ENCODE assay signal across 8 cellular contexts in the genomic region with DNA sequence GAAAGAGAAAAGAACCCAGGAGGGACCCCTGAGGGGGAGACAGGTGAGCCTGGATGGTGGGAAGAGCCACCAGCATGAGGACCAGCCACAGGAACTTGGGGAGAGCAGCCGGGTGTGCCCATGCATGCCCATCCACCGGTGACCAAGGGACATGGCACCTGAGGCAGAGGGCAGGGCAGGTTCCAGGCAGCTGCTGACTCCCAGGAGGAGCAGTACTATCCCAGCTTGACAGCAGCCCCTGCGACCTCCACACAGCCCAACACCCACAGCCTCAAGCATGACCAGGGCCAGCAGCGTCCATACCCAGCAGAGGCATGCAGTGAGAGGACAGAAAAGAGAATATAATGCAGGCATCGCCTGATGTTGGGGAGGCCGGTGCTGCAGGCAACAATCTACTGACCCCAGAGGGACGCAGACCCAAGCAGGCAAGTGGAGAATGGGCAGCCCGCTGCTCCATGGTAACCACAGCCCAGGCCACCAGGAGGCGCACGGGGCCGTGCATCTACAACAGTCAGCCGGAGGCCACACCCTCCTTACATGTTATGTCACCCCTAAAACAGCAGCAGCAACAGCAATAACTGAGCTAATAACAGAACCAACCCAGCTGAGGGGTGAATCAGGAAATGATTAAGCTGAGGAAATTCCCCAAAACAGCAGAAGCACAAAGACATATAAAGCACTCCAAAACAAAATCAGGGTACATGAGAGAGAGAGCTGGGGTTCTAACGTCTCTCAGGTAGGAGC. TPM values are rescaled to one million over a fixed set of nuclear protein-coding genes. Genes with fewer than 3 reads are reported as not detected.
DNase-seq lines count a peak whose midpoint lies in the region; ATAC-seq and TF ChIP-seq lines count a peak whose summit lies in the region.

No MANE protein-coding gene starts in this region.

- H3K9me3 ChIP-seq in SJCRH30 (replicated peaks) (no peaks in the 10 kb centered on the region), trophoblast cell (ENCODE audit: insufficient read depth, low read depth, low read length) (peaks cover 10% of the 10 kb centered on the region)

- WGBS in trophoblast cell (ENCODE audit: extremely low coverage, insufficient coverage, insufficient read length) = no CpG with 5 or more reads among the region's 13 CpGs

- no peak overlapping the region for H2BK12ac ChIP-seq in trophoblast cell (ENCODE audit: low read length)

- H3K27ac ChIP-seq in SJCRH30 (no peak overlapping the region), trophoblast cell (ENCODE audit: low read depth, low read length) (no peak overlapping the region)

- TF ChIP-seq CTCF in type B pancreatic cell (conservative IDR thresholded peaks at IDR 0.05) = peak; percentile 89

- no peak overlapping the region for H3K14ac ChIP-seq in trophoblast cell (ENCODE audit: low read length)

- no peak overlapping the region for H3K23ac ChIP-seq in trophoblast cell (ENCODE audit: low read length)

- no peaks in the 10 kb centered on the region for H3K27me3 Mint-ChIP-seq in type B pancreatic cell

- no peaks in the 10 kb centered on the region for H3K79me2 ChIP-seq in trophoblast cell (ENCODE audit: control insufficient read depth, insufficient read depth, low read length, poor library complexity)

- H4K8ac ChIP-seq in trophoblast cell (ENCODE audit: low read depth, low read length) = no peak overlapping the region

- DNase-seq in C1 segment of cervical spinal cord (lab: John Stamatoyannopoulos, UW) (peak in 9 of 14 donors; percentile 1 to 45 (median 19)), SJCRH30 (peak; percentile 76 to 78), activated gamma-delta T cell treated with Interleukin-2 at 50 U/mL for 16 hours (peak; percentile 82), germinal center (ENCODE audit: low spot score) (peak; percentile 86), trophoblast cell (peak; percentile 38 to 70), type B pancreatic cell (ENCODE audit: extremely low spot score, unreplicated experiment) (peak; percentile 83)

- H2AFZ ChIP-seq in trophoblast cell (ENCODE audit: insufficient read depth, low read length, poor library complexity) = no peak overlapping the region

- no peak overlapping the region for H4K91ac ChIP-seq in trophoblast cell (ENCODE audit: low read depth, low read length)

- H3K79me1 ChIP-seq in trophoblast cell (ENCODE audit: low read length) = no peaks in the 10 kb centered on the region

- no peak overlapping the region for H2BK120ac ChIP-seq in trophoblast cell (ENCODE audit: insufficient read depth, low read length, poor library complexity)

- no peak overlapping the region for H3K18ac ChIP-seq in trophoblast cell (ENCODE audit: low read length)

- peaks cover 4% of the 10 kb centered on the region for H3K4me1 Mint-ChIP-seq in type B pancreatic cell (ENCODE audit: unreplicated experiment)

- H3K27me3 ChIP-seq in SJCRH30 (no peaks in the 10 kb centered on the region), trophoblast cell (ENCODE audit: insufficient read depth, low read length) (no peaks in the 10 kb centered on the region)

- no peak overlapping the region for H3K4ac ChIP-seq in trophoblast cell (ENCODE audit: low read depth, low read length)

- H3K36me3 ChIP-seq in SJCRH30 (no peaks in the 10 kb centered on the region), trophoblast cell (ENCODE audit: control insufficient read depth in 1 of 2, insufficient read depth in 2 of 2, low read length in 2 of 2) (no peaks in the 10 kb centered on the region)

- H3K9me3 Mint-ChIP-seq in type B pancreatic cell = no peaks in the 10 kb centered on the region

- peaks cover under 1% of the 10 kb centered on the region for H3K36me3 Mint-ChIP-seq in type B pancreatic cell

- H3K4me2 ChIP-seq in trophoblast cell (ENCODE audit: low read length) = no peak overlapping the region

- H2AK5ac ChIP-seq in trophoblast cell (ENCODE audit: low read length) = no peak overlapping the region

- H3K4me1 ChIP-seq in SJCRH30 (no peaks in the 10 kb centered on the region), trophoblast cell (ENCODE audit: control insufficient read depth in 1 of 2, insufficient read depth in 2 of 2, low read length in 2 of 2) (no peaks in the 10 kb centered on the region)

- H3K27ac Mint-ChIP-seq in type B pancreatic cell = no peak overlapping the region

- H4K12ac ChIP-seq in trophoblast cell (ENCODE audit: low read depth, low read length) = no peak overlapping the region

- H2BK5ac ChIP-seq in trophoblast cell (ENCODE audit: low read depth, low read length, poor library complexity) = no peak overlapping the region

- no peak overlapping the region for H3K9ac ChIP-seq in trophoblast cell (ENCODE audit: low read length)

- no peak overlapping the region for H3K4me3 ChIP-seq in SJCRH30
- H3K4me3 ChIP-seq in trophoblast cell (ENCODE audit: low read depth, low read length) = no peak overlapping the region

- peak; percentile 79 for ATAC-seq in GM19324 (IDR thresholded peaks at IDR 0.05; ENCODE audit: low FRiP score, unreplicated experiment)
- ATAC-seq in HG03378 (IDR thresholded peaks at IDR 0.05; ENCODE audit: unreplicated experiment) = peak; percentile 89

- no peak overlapping the region for H3K4me3 Mint-ChIP-seq in type B pancreatic cell

RNA-seq across cellular contexts. Expression of gene ANKMY1, which starts 44.1 kb away (rescaled TPM):
- total RNA-seq in SJCRH30 (2014; rRNA removed; shearing (Covaris generic)) = 6.3 and 6.7 TPM in 2 replicates
- polyA plus RNA-seq in trophoblast cell (2013) = 4.7 and 5.0 TPM in 2 replicates
- total RNA-seq in type B pancreatic cell (ENCODE audit: low replicate concordance) = 13.4 and 16.8 TPM in 2 replicates

RNA-seq across cellular contexts. Expression of gene DUSP28, which starts 46.4 kb away (rescaled TPM):
- total RNA-seq in SJCRH30 (2014; rRNA removed; shearing (Covaris generic)) = 9.3 and 11.3 TPM in 2 replicates
- 3.2 and 3.3 TPM in 2 replicates for polyA plus RNA-seq in trophoblast cell (2013)
- total RNA-seq in type B pancreatic cell (ENCODE audit: low replicate concordance) = 4.3 and 6.4 TPM in 2 replicates

RNA-seq across cellular contexts. Expression of gene RNPEPL1, which starts 54.6 kb away (rescaled TPM):
- total RNA-seq in SJCRH30 (2014; rRNA removed; shearing (Covaris generic)) = 6.0 and 8.4 TPM in 2 replicates
- 43.3 and 44.3 TPM in 2 replicates for polyA plus RNA-seq in trophoblast cell (2013)
- total RNA-seq in type B pancreatic cell (ENCODE audit: low replicate concordance) = 40.5 and 66.4 TPM in 2 replicates

Comparison
In these comparisons a context has a peak if more than half of its experiments do, and no peak if none do; other contexts are left out.
1. DNase-seq: peak in every context shown above with its lines; median percentile 86 in germinal center; 83 in type B pancreatic cell; 82 in activated gamma-delta T cell treated with Interleukin-2 at 50 U/mL for 16 hours; 77 in SJCRH30; 54 in trophoblast cell; 19 in C1 segment of cervical spinal cord.